Comparison of ENCODE assay signal across 18 cellular contexts in genomic region chr20:25082498-25082873, GRCh38. TPM values are rescaled to one million over a fixed set of nuclear protein-coding genes. Genes with fewer than 3 reads are reported as not detected.
DNase-seq lines count a peak whose midpoint lies in the region; ATAC-seq and TF ChIP-seq lines count a peak whose summit lies in the region.
"Had no signal": no experiment of that assay in that cellular context is flagged by ENCODE, and none has a peak within 500 bp of the region (broad histone marks: within the 10 kb centered on the region; RNA-seq: fewer than 3 reads in every experiment).

No MANE protein-coding gene starts in this region.

- H3K27ac Mint-ChIP-seq in activated naive CD4-positive, alpha-beta T cell treated with anti-CD3 and anti-CD28 coated beads, Interleukin-2, amount 50 U/mL, for 24 hours = no peak overlapping the region
- no peak overlapping the region for H3K27ac Mint-ChIP-seq in effector memory CD8-positive, alpha-beta T cell
- H3K27ac Mint-ChIP-seq: activated CD8-positive, alpha-beta T cell treated with anti-CD3 and anti-CD28 coated beads, Interleukin-2, amount 10 ng/mL, durations not matched to agents 7 days and 5 days had no signal

- no peak overlapping the region for H3K4me3 ChIP-seq in H7 (ENCODE audit: insufficient read depth, low read depth, low read length)

- no peaks in the 10 kb centered on the region for H3K36me3 Mint-ChIP-seq in activated naive CD4-positive, alpha-beta T cell treated with anti-CD3 and anti-CD28 coated beads, Interleukin-2, amount 50 U/mL, for 24 hours
- H3K36me3 Mint-ChIP-seq in effector memory CD8-positive, alpha-beta T cell (ENCODE audit: insufficient read depth) = peaks cover 3% of the 10 kb centered on the region

- DNase-seq in activated naive CD4-positive, alpha-beta T cell treated with Interleukin-2 at 50 U/mL for 16 hours = no peak
- DNase-seq in H7 (peak; percentile 70), NCI-H446 treated with DMSO at 0.1 percent for 48 hours (lab: John Stamatoyannopoulos, UW) (no peak), NCI-H2171 treated with DMSO at 0.1 percent for 48 hours (lab: John Stamatoyannopoulos, UW) (no peak)
- DNase-seq in effector memory CD8-positive, alpha-beta T cell = no peak
- peak; percentile 22 for DNase-seq in stimulated activated CD8-positive, alpha-beta memory T cell treated with anti-CD3 and anti-CD28 coated beads, Interleukin-4, amount 100 ng/mL, for 48 hours
- DNase-seq: activated CD8-positive, alpha-beta T cell treated with anti-CD3 and anti-CD28 coated beads, Interleukin-2, amount 10 ng/mL, durations not matched to agents 7 days and 5 days; BE2C; effector memory CD4-positive, alpha-beta T cell; NCI-H187; NCI-H526 had no signal

- H3K27me3 Mint-ChIP-seq in activated naive CD4-positive, alpha-beta T cell treated with anti-CD3 and anti-CD28 coated beads, Interleukin-2, amount 50 U/mL, for 24 hours = peaks cover 55% of the 10 kb centered on the region
- H3K27me3 Mint-ChIP-seq in effector memory CD8-positive, alpha-beta T cell = peaks cover 72 to 89% of the 10 kb centered on the region in 2 donors

- no peaks in the 10 kb centered on the region for H3K9me3 Mint-ChIP-seq in activated naive CD4-positive, alpha-beta T cell treated with anti-CD3 and anti-CD28 coated beads, Interleukin-2, amount 50 U/mL, for 24 hours
- H3K9me3 Mint-ChIP-seq in effector memory CD8-positive, alpha-beta T cell = no peaks in the 10 kb centered on the region

- H3K4me3 Mint-ChIP-seq in activated naive CD4-positive, alpha-beta T cell treated with anti-CD3 and anti-CD28 coated beads, Interleukin-2, amount 50 U/mL, for 24 hours = peak overlapping the region; percentile 28
- H3K4me3 Mint-ChIP-seq in effector memory CD8-positive, alpha-beta T cell = peak overlapping the region; percentile 40 to 51
- H3K4me3 Mint-ChIP-seq: activated CD8-positive, alpha-beta T cell treated with anti-CD3 and anti-CD28 coated beads, Interleukin-2, amount 10 ng/mL, durations not matched to agents 7 days and 5 days had no signal

- no peak for TF ChIP-seq POLR2A in GM18505 (IDR thresholded peaks at IDR 0.05; ENCODE audit: borderline replicate concordance, extremely low read depth, insufficient read depth, insufficient read length)

- H3K36me3 ChIP-seq in H7 (replicated peaks; ENCODE audit: control insufficient read depth, insufficient read depth, low read length) = no peaks in the 10 kb centered on the region
- H3K36me3 ChIP-seq: BE2C had no signal

- H3K27me3 ChIP-seq in H7 (ENCODE audit: control insufficient read depth, insufficient read depth, low read length) = peaks cover 91% of the 10 kb centered on the region

- peaks cover 20% of the 10 kb centered on the region for H3K4me1 Mint-ChIP-seq in activated naive CD4-positive, alpha-beta T cell treated with anti-CD3 and anti-CD28 coated beads, Interleukin-2, amount 50 U/mL, for 24 hours
- peaks cover 19 to 20% of the 10 kb centered on the region in 2 donors for H3K4me1 Mint-ChIP-seq in effector memory CD8-positive, alpha-beta T cell (ENCODE audit: low read depth in 2 of 2)

- ATAC-seq in effector memory CD8-positive, alpha-beta T cell (replicated peaks) = no peak
- no peak for ATAC-seq in GM18505 (IDR thresholded peaks at IDR 0.05; ENCODE audit: unreplicated experiment)
- ATAC-seq: activated CD8-positive, alpha-beta T cell treated with anti-CD3 and anti-CD28 coated beads, Interleukin-2, amount 10 ng/mL, durations not matched to agents 7 days and 5 days; Panc1; psoas muscle had no signal

RNA-seq across cellular contexts. Expression of gene VSX1, which starts 0.5 kb away (rescaled TPM):
- not detected in 2 replicates for total RNA-seq in H7 (2014; rRNA removed; shearing (Covaris generic))
- total RNA-seq: activated CD8-positive, alpha-beta T cell treated with anti-CD3 and anti-CD28 coated beads, Interleukin-2, amount 10 ng/mL, durations not matched to agents 7 days and 5 days; bronchial epithelial cell; MCF 10A; subcutaneous adipose tissue had no signal

RNA-seq across cellular contexts. Expression of gene ACSS1, which starts 24.5 kb away (rescaled TPM):
- total RNA-seq in H7 (2014; rRNA removed; shearing (Covaris generic)) = not detected in 2 replicates

Comparison
In these comparisons a context has a peak if more than half of its experiments do, and no peak if none do; other contexts are left out.
1. DNase-seq: peak in H7 (single experiment) and stimulated activated CD8-positive, alpha-beta memory T cell treated with anti-CD3 and anti-CD28 coated beads, Interleukin-4, amount 100 ng/mL, for 48 hours (single experiment); none in activated naive CD4-positive, alpha-beta T cell treated with Interleukin-2 at 50 U/mL for 16 hours (single experiment), effector memory CD8-positive, alpha-beta T cell (0 of 3), NCI-H446 treated with DMSO at 0.1 percent for 48 hours (single experiment) and NCI-H2171 treated with DMSO at 0.1 percent for 48 hours (single experiment).